Comparison of ENCODE assay signal across 8 cellular contexts in the genomic region with DNA sequence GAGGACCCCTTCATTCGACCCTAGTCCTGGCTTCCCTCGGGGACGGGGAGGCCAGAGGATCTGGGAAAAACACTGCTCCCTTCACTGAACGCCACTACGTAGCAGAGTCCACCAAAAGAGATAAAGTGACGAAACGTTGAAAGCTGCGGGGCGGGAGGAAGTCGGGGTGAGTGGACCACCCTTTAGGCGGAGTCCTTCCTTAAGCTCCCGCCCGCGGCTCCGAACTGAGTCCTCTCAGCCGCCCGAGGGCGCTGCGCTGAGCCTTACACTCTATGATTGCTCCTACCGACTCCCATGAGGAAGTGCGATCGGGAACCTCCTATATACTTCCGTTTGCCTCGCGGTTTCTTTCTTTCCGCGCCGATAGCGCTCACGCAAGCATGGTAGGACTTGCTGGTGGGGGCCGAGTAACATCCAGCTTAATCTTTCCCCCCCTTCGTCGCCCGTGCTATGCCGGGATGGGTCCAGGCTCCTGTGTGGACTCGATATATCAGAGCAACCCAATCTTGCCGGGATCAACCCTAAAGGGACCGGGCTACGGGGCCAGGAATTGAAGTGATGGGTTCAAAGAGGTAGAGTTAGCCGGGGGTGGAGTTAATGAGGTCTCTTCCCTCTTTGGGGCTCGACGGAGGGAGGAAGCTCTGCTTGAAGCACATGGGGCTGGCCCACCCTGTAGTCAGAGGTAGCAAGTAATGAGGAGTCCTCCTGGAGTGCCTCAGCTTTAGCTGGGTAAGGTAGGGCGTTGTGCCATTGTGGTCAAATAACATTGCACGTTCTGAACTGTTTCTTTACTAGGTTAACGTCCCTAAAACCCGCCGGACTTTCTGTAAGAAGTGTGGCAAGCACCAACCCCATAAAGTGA. TPM values are rescaled to one million over a fixed set of nuclear protein-coding genes. Genes with fewer than 3 reads are reported as not detected.
DNase-seq lines count a peak whose midpoint lies in the region; ATAC-seq lines count a peak whose summit lies in the region.

Gene RPL36A, plus strand, starts transcription at position 348 of the 862 bp plus-strand sequence. Its CDS starts 33 bp downstream, at position 381.

- no peaks in the 10 kb centered on the region for H3K9me3 Mint-ChIP-seq in CD4-positive, alpha-beta memory T cell
- H3K9me3 Mint-ChIP-seq in activated CD4-positive, alpha-beta memory T cell treated with anti-CD3 and anti-CD28 coated beads, Interleukin-2, amount 10 ng/mL, durations not matched to agents 7 days and 5 days = no peaks in the 10 kb centered on the region

- no peaks in the 10 kb centered on the region for H3K36me3 ChIP-seq in CD4-positive, alpha-beta memory T cell (ENCODE audit: insufficient read depth, low read length)

- H3K4me1 Mint-ChIP-seq in CD4-positive, alpha-beta memory T cell = peaks cover 10 to 39% (median 15%) of the 10 kb centered on the region in 4 donors
- peaks cover 32% of the 10 kb centered on the region for H3K4me1 Mint-ChIP-seq in activated CD4-positive, alpha-beta memory T cell treated with anti-CD3 and anti-CD28 coated beads, Interleukin-2, amount 10 ng/mL, durations not matched to agents 7 days and 5 days

- H3K4me3 Mint-ChIP-seq in CD4-positive, alpha-beta memory T cell = peak within 1 kb of the TSS; percentile 88 to 98 (median 93)
- H3K4me3 Mint-ChIP-seq in activated CD4-positive, alpha-beta memory T cell treated with anti-CD3 and anti-CD28 coated beads, Interleukin-2, amount 10 ng/mL, durations not matched to agents 7 days and 5 days = peak within 1 kb of the TSS; percentile 96

- H3K27me3 Mint-ChIP-seq in CD4-positive, alpha-beta memory T cell = no peaks in the 10 kb centered on the region
- no peaks in the 10 kb centered on the region for H3K27me3 Mint-ChIP-seq in activated CD4-positive, alpha-beta memory T cell treated with anti-CD3 and anti-CD28 coated beads, Interleukin-2, amount 10 ng/mL, durations not matched to agents 7 days and 5 days

- CTCF ChIA-PET in CD4-positive, alpha-beta memory T cell (lab: Charles Lee; ENCODE audit: partially characterized antibody) = interaction anchor here (0.8 to 1.8 kb wide), 11 partner anchors 10 to 571 kb away, joined by 3 to 21 read pairs (median 6); partner anchors contain the start of genes CSTF2, GLA and TIMM8A
- CTCF ChIA-PET in activated CD4-positive, alpha-beta memory T cell treated with anti-CD3 and anti-CD28 coated beads, Interleukin-2, amount 10 ng/mL, durations not matched to agents 7 days and 5 days (lab: Charles Lee) = interaction anchor here (1.0 to 2.3 kb wide), 12 partner anchors 9 to 231 kb away, joined by 3 to 13 read pairs (median 4); partner anchors contain the start of genes GLA and TIMM8A

- H3K4me3 ChIP-seq in CD4-positive, alpha-beta memory T cell (ENCODE audit: low read length in 2 of 2) = peak within 1 kb of the TSS; percentile 47 to 82

- H3K9me3 ChIP-seq in CD4-positive, alpha-beta memory T cell (ENCODE audit: control insufficient read depth in 1 of 2, low read length in 2 of 2) = no peaks in the 10 kb centered on the region

- no peaks in the 10 kb centered on the region for H3K27me3 ChIP-seq in CD4-positive, alpha-beta memory T cell (ENCODE audit: insufficient read depth, low read length)

- H3K4me1 ChIP-seq in CD4-positive, alpha-beta memory T cell (ENCODE audit: insufficient read depth, low read length) = peaks cover 15% of the 10 kb centered on the region

- intact Hi-C loops in CD4-positive, alpha-beta memory T cell (cut with micrococcal nuclease) = loop anchor here (1.0 to 5.0 kb wide), 3 partner anchors 16 to 541 kb away; partner anchors contain the start of genes GLA, TIMM8A and ZMAT1

- peak within 1 kb of the TSS; percentile 68 for H3K27ac ChIP-seq in CD4-positive, alpha-beta memory T cell (ENCODE audit: low read depth, low read length)

- H3K27ac Mint-ChIP-seq in CD4-positive, alpha-beta memory T cell = peak within 1 kb of the TSS; percentile 89 to 98 (median 96)
- peak within 1 kb of the TSS; percentile 81 for H3K27ac Mint-ChIP-seq in activated CD4-positive, alpha-beta memory T cell treated with anti-CD3 and anti-CD28 coated beads, Interleukin-2, amount 10 ng/mL, durations not matched to agents 7 days and 5 days

- POLR2A ChIA-PET in CD4-positive, alpha-beta memory T cell (lab: Charles Lee; ENCODE audit: partially characterized antibody) = interaction anchor here (0.6 to 3.5 kb wide), 15 partner anchors 11 to 1262 kb away, joined by 3 to 36 read pairs (median 7); partner anchors contain the start of genes ARMCX6, CENPI, CSTF2 and GLA
- POLR2A ChIA-PET in activated CD4-positive, alpha-beta memory T cell treated with anti-CD3 and anti-CD28 coated beads, Interleukin-2, amount 10 ng/mL, durations not matched to agents 7 days and 5 days (lab: Charles Lee) = interaction anchor here (0.5 to 4.0 kb wide), 13 partner anchors 9 to 541 kb away, joined by 3 to 34 read pairs (median 7); partner anchors contain the start of genes GLA, HNRNPH2, TIMM8A and ZMAT1

- ATAC-seq in GM19452 (IDR thresholded peaks at IDR 0.05; ENCODE audit: unreplicated experiment) = peak; percentile 83

- peak; percentile 72 to 84 (median 76) for DNase-seq in CD4-positive, alpha-beta memory T cell
- DNase-seq in HK-2 (ENCODE audit: unreplicated experiment) (peak; percentile 87), NCI-H82 treated with DMSO at 0.1 percent for 48 hours (lab: John Stamatoyannopoulos, UW; ENCODE audit: unreplicated experiment) (peak; percentile 82), medulla oblongata (ENCODE audit: extremely low spot score) (peak; percentile 90)
- peak; percentile 83 for DNase-seq in activated CD4-positive, alpha-beta memory T cell treated with anti-CD3 and anti-CD28 coated beads, Interleukin-2, amount 10 ng/mL, durations not matched to agents 7 days and 5 days
- peak; percentile 68 for DNase-seq in effector CD8-positive, alpha-beta T cell (lab: John Stamatoyannopoulos, UW)
- DNase-seq in stimulated activated CD8-positive, alpha-beta memory T cell treated with anti-CD3 and anti-CD28 coated beads, Interleukin-12 subunit alpha, Interleukin-12 subunit beta, amount 100 ng/mL, for 1 hour (ENCODE audit: low read depth) = peak; percentile 63

- peaks cover 0 to 30% of the 10 kb centered on the region in 2 donors for H3K36me3 Mint-ChIP-seq in CD4-positive, alpha-beta memory T cell
- peaks cover 44% of the 10 kb centered on the region for H3K36me3 Mint-ChIP-seq in activated CD4-positive, alpha-beta memory T cell treated with anti-CD3 and anti-CD28 coated beads, Interleukin-2, amount 10 ng/mL, durations not matched to agents 7 days and 5 days (ENCODE audit: low read depth)

RNA-seq across cellular contexts. Expression of gene RPL36A, which starts in this region (rescaled TPM):
- 100 to 1,000 TPM; 380 to 428 TPM for total RNA-seq in CD4-positive, alpha-beta memory T cell
- 1,000 to 10,000 TPM; 2,296 to 2,724 TPM for polyA plus RNA-seq in CD4-positive, alpha-beta memory T cell
- 100 to 1,000 TPM; 229 to 246 TPM for total RNA-seq in activated CD4-positive, alpha-beta memory T cell treated with anti-CD3 and anti-CD28 coated beads, Interleukin-2, amount 10 ng/mL, durations not matched to agents 7 days and 5 days

Comparison
In these comparisons a context has a peak if more than half of its experiments do, and no peak if none do; other contexts are left out.
1. Peak in every context shown above with its lines: DNase-seq, ATAC-seq, H3K4me3 ChIP-seq and H3K27ac ChIP-seq.